8 cellular contexts compared by ENCODE assay signal in the genomic region with DNA sequence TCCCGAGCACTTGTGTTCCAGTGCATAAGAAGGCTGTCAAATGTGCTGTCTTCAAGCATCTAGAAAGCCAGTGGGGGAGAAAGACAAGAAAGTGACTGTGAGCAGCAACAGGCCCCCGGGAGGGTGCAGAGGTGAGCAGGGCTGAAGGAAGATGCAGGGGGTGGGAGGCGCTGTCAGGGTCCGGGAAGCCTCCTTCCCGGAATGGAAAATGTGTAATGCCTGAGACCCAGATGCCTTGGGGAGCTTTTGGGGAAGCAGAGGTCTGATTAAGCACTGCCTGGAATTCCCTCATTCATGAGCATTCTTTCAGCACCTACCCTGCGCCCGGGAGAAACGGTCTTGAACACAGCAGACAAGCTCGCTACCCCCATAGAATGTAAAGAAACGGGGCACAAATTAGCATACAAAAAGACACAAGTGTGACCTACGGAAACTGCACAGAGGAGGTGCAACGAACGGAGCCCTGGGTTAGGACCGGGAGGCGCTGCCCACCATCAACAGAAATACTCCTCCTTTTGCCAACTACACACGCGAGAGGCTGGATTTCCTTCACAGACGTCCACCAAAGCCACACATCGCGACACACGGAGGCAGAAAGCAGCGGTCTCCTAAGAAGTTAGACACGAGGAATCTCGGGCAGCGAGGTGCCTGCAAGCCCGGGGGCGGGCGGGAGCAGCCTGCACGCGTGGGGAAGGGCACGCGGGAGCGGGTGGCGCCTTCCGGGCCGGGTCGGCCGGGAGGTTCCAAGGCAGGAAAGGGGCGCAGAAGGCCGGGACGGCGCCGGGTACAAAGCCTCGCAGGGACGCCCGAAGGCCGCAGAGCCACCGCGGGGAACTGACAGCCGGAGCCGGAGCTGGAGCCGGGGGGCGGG. TPM values are rescaled to one million over a fixed set of nuclear protein-coding genes. Genes with fewer than 3 reads are reported as not detected.
DNase-seq lines count a peak whose midpoint lies in the region; ATAC-seq and TF ChIP-seq lines count a peak whose summit lies in the region.

No MANE protein-coding gene starts in this region.

- H3K79me2 ChIP-seq in GM23338 (replicated peaks; ENCODE audit: insufficient read depth) (peaks cover 5% of the 10 kb centered on the region; the same call in 1 of the 2 replicates), mesendoderm (ENCODE audit: control insufficient read depth, insufficient read depth, low read length) (no peaks in the 10 kb centered on the region)

- H3K27ac Mint-ChIP-seq in GM23338: no peak overlapping the region

- no peaks in the 10 kb centered on the region for H3K9me2 ChIP-seq in GM23338 (ENCODE audit: insufficient read depth)

- H3K4me3 ChIP-seq in GM23338 (peak overlapping the region; percentile 84), WI38 (ENCODE audit: low read depth, low read length) (peak overlapping the region; percentile 77), mesendoderm (ENCODE audit: low read length) (peak overlapping the region; percentile 40), testis (peak overlapping the region; percentile 84)

- ATAC-seq in GM23338 (no peak; the same call in 2 of the 3 replicates), GM18870 (IDR thresholded peaks at IDR 0.05; ENCODE audit: unreplicated experiment) (no peak), HG03378 (IDR thresholded peaks at IDR 0.05; ENCODE audit: unreplicated experiment) (no peak)

- H4K8ac ChIP-seq in mesendoderm (ENCODE audit: low read depth, low read length): no peak overlapping the region

- no peaks in the 10 kb centered on the region for H3K9me3 ChIP-seq in testis

- H3K27me3 Mint-ChIP-seq in GM23338 (ENCODE audit: insufficient read depth, low read depth, poor library complexity): peaks cover 33% of the 10 kb centered on the region

- peaks cover 36% of the 10 kb centered on the region for H3K27me3 ChIP-seq in GM23338 (ENCODE audit: insufficient read depth)
- peaks cover 2% of the 10 kb centered on the region for H3K27me3 ChIP-seq in mesendoderm (ENCODE audit: insufficient read depth, low read length, poor library complexity)
- no peaks in the 10 kb centered on the region for H3K27me3 ChIP-seq in testis

- no peaks in the 10 kb centered on the region; the same call in 2 of the 3 replicates for H3K36me3 Mint-ChIP-seq in GM23338 (ENCODE audit: low read depth)

- H3K4ac ChIP-seq in mesendoderm (ENCODE audit: low read depth, low read length): no peak overlapping the region

- no peak overlapping the region for H2BK15ac ChIP-seq in mesendoderm (replicated peaks; ENCODE audit: low read depth)

- H3K4me3 Mint-ChIP-seq in GM23338: peak overlapping the region; percentile 84

- no peak overlapping the region for H2BK5ac ChIP-seq in mesendoderm (ENCODE audit: low read length)

- H4K5ac ChIP-seq in mesendoderm (ENCODE audit: low read length): no peak overlapping the region

- H2AK5ac ChIP-seq in mesendoderm (ENCODE audit: low read length): no peak overlapping the region

- peak; percentile 23 for DNase-seq in ACHN
- peak; percentile 72 for DNase-seq in GM23338 (ENCODE audit: low spot score)
- DNase-seq in effector CD8-positive, alpha-beta T cell (lab: John Stamatoyannopoulos, UW): peak; percentile 28
- DNase-seq in mesendoderm: peak; percentile 48
- DNase-seq in testis: peak; percentile 35

- H3K4me2 ChIP-seq in GM23338 (peak overlapping the region; percentile 99), mesendoderm (ENCODE audit: low read length) (peak overlapping the region; percentile 54)

- H3K27ac ChIP-seq in GM23338 (ENCODE audit: low read depth) (no peak overlapping the region), mesendoderm (ENCODE audit: low read depth, low read length) (no peak overlapping the region), testis (peak overlapping the region; percentile 91 to 94)

- H3K9me3 Mint-ChIP-seq in GM23338: no peaks in the 10 kb centered on the region

- H3K18ac ChIP-seq in mesendoderm (ENCODE audit: low read length): no peak overlapping the region

- no peaks in the 10 kb centered on the region for H3F3A ChIP-seq in GM23338 (replicated peaks; ENCODE audit: low read depth)

- H3K4me1 Mint-ChIP-seq in GM23338: peaks cover 23% of the 10 kb centered on the region

- H3K9ac ChIP-seq in mesendoderm (ENCODE audit: low read length): peak overlapping the region; percentile 43

- H3K4me1 ChIP-seq in GM23338 (ENCODE audit: insufficient read depth): peaks cover 12% of the 10 kb centered on the region
- peaks cover 7% of the 10 kb centered on the region for H3K4me1 ChIP-seq in mesendoderm (ENCODE audit: control insufficient read depth, low read depth, low read length)
- peaks cover 16% of the 10 kb centered on the region for H3K4me1 ChIP-seq in testis

- H3K36me3 ChIP-seq in GM23338 (ENCODE audit: insufficient read depth) (no peaks in the 10 kb centered on the region), mesendoderm (ENCODE audit: control insufficient read depth, insufficient read depth, low read length) (no peaks in the 10 kb centered on the region), testis (ENCODE audit: low read depth, missing control alignments) (no peaks in the 10 kb centered on the region)

- TF ChIP-seq CTCF in GM23338 (conservative IDR thresholded peaks at IDR 0.05; ENCODE audit: low read depth in 2 of 2): no peak
- TF ChIP-seq CTCF in WI38 (IDR thresholded peaks at IDR 0.05; ENCODE audit: low read depth, low read length): no peak
- TF ChIP-seq CTCF in testis (IDR thresholded peaks at IDR 0.05): no peak

- H3K23ac ChIP-seq in mesendoderm (ENCODE audit: low read length): no peak overlapping the region

- intact Hi-C loops in testis (cut with DNase I; ENCODE audit: low total_unique reads): no loop called here

- no peak for TF ChIP-seq POLR2A in testis (IDR thresholded peaks at IDR 0.05)

- peak overlapping the region; percentile 74 for H2AFZ ChIP-seq in GM23338

- H4K20me1 ChIP-seq in GM23338 (replicated peaks; ENCODE audit: insufficient read depth): peaks cover 15% of the 10 kb centered on the region

- no CpG with 5 or more reads among the region's 53 CpGs for WGBS in mesendoderm (ENCODE audit: extremely low coverage, insufficient coverage, low lambda C conversion rate)
- WGBS in testis, 2 donors: 9 to 36% methylated on average over 14 to 49 of the region's 53 CpGs

- H2BK120ac ChIP-seq in mesendoderm (ENCODE audit: low read depth, low read length): no peak overlapping the region

- H3K79me1 ChIP-seq in mesendoderm (ENCODE audit: low read length): peaks cover 2% of the 10 kb centered on the region

- H3K56ac ChIP-seq in mesendoderm (ENCODE audit: low read length): peak overlapping the region; percentile 93

- in situ Hi-C loops in ACHN (cut with HindIII; ENCODE audit: low pct_ligation_motif_present, low pct_unique_long_range_greater_than_20kb, low sequenced_read_pairs): no loop called here

TF ChIP-seq in GM23338, 12 proteins besides CTCF, POLR2A, EP300 and RAD21 (continues in another document):
- TF ChIP-seq, protein P1, sequence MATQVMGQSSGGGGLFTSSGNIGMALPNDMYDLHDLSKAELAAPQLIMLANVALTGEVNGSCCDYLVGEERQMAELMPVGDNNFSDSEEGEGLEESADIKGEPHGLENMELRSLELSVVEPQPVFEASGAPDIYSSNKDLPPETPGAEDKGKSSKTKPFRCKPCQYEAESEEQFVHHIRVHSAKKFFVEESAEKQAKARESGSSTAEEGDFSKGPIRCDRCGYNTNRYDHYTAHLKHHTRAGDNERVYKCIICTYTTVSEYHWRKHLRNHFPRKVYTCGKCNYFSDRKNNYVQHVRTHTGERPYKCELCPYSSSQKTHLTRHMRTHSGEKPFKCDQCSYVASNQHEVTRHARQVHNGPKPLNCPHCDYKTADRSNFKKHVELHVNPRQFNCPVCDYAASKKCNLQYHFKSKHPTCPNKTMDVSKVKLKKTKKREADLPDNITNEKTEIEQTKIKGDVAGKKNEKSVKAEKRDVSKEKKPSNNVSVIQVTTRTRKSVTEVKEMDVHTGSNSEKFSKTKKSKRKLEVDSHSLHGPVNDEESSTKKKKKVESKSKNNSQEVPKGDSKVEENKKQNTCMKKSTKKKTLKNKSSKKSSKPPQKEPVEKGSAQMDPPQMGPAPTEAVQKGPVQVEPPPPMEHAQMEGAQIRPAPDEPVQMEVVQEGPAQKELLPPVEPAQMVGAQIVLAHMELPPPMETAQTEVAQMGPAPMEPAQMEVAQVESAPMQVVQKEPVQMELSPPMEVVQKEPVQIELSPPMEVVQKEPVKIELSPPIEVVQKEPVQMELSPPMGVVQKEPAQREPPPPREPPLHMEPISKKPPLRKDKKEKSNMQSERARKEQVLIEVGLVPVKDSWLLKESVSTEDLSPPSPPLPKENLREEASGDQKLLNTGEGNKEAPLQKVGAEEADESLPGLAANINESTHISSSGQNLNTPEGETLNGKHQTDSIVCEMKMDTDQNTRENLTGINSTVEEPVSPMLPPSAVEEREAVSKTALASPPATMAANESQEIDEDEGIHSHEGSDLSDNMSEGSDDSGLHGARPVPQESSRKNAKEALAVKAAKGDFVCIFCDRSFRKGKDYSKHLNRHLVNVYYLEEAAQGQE (IDR thresholded peaks at IDR 0.05; ENCODE audit: unreplicated experiment): no peak
- TF ChIP-seq EZH2 (IDR thresholded peaks at IDR 0.05; ENCODE audit: low read depth, unreplicated experiment) (no peak), NANOG (IDR thresholded peaks at IDR 0.05; ENCODE audit: borderline replicate concordance) (no peak), ZNF331 (CRISPR knock-in tag; IDR thresholded peaks at IDR 0.05; ENCODE audit: low read depth) (no peak), EZH2phosphoT487 (IDR thresholded peaks at IDR 0.05; ENCODE audit: unreplicated experiment) (no peak), ZNF114 (CRISPR knock-in tag; IDR thresholded peaks at IDR 0.05) (no peak), JUNB (IDR thresholded peaks at IDR 0.05; ENCODE audit: unreplicated experiment) (no peak), CREB1 (CRISPR knock-in tag; IDR thresholded peaks at IDR 0.05; ENCODE audit: low read depth) (no peak)

RNA-seq across cellular contexts. Expression of a gene that starts 1.1 kb away (rescaled TPM):
- 8.6 and 12.4 TPM in 2 replicates for total RNA-seq in GM23338 (2014; rRNA removed; shearing (Covaris generic))
- 2.4 and 2.5 TPM in 2 replicates for polyA plus RNA-seq in GM23338 (2016; fragmentation: Nextera tagmentation; extraction: Ambion mirVana)
- 3.0 TPM for polyA plus RNA-seq in mesendoderm (2013, experiment 1 of 2)
- polyA plus RNA-seq in mesendoderm (2013, experiment 2 of 2): 3.0 TPM
- 10 to 100 TPM; 49.4 to 65.9 TPM for total RNA-seq in testis
- 26.3 TPM for polyA plus RNA-seq in testis (ENCODE audit: insufficient read depth, low read depth, low replicate concordance)

RNA-seq across cellular contexts. Expression of a gene that starts 54.5 kb away (rescaled TPM):
- 3.7 and 5.1 TPM in 2 replicates for total RNA-seq in GM23338 (2014; rRNA removed; shearing (Covaris generic))
- polyA plus RNA-seq in GM23338 (2016; fragmentation: Nextera tagmentation; extraction: Ambion mirVana) (2.1 and 3.0 TPM in 2 replicates), testis (ENCODE audit: insufficient read depth, low read depth, low replicate concordance) (9.8 TPM)
- polyA plus RNA-seq in mesendoderm (2013, experiment 1 of 2): 1.1 TPM
- 1.0 TPM for polyA plus RNA-seq in mesendoderm (2013, experiment 2 of 2)
- 1 to 10 TPM; 9.0 to 9.3 TPM for total RNA-seq in testis

Comparison
In these comparisons a context has a peak if more than half of its experiments do, and no peak if none do; other contexts are left out.
1. H3K27ac ChIP-seq: peak in testis (2 of 2); none in GM23338 (single experiment) and mesendoderm (single experiment).
2. Peak in every context shown above with its lines, with median percentiles within 50 percentile points of each other: DNase-seq and H3K4me3 ChIP-seq.